Comparison of ENCODE assay signal across 10 cellular contexts in genomic region chr12:130633771-130634170, GRCh38.
A peak's percentile ranks its signal among the peaks of the same experiment; 100 is the strongest.
DNase-seq lines count a peak whose midpoint lies in the region; ATAC-seq and TF ChIP-seq lines count a peak whose summit lies in the region.
"Had no signal": no experiment of that assay in that cellular context is flagged by ENCODE, and none has a peak within 500 bp of the region (broad histone marks: within the 10 kb centered on the region; RNA-seq: fewer than 3 reads in every experiment).

No MANE protein-coding gene starts in this region.

- TF ChIP-seq CTCF in prostate gland (IDR thresholded peaks at IDR 0.05) (no peak), tibial nerve (IDR thresholded peaks at IDR 0.05) (no peak)

- no peak for TF ChIP-seq EP300 in tibial nerve (IDR thresholded peaks at IDR 0.05)

- ATAC-seq in esophagus mucosa (peak; percentile 82), GM21381 (IDR thresholded peaks at IDR 0.05; ENCODE audit: unreplicated experiment) (no peak)
- ATAC-seq: natural killer cell had no signal

- 16% methylated on average over 16 of the region's 17 CpGs for WGBS in prostate gland
- WGBS in tibial nerve, 2 donors: 6 to 7% methylated on average over 17 of the region's 17 CpGs

- intact Hi-C loops in prostate gland (cut with DNase I): no loop called here

- H3K4me1 ChIP-seq in prostate gland (replicated peaks) (no peaks in the 10 kb centered on the region), tibial nerve (no peaks in the 10 kb centered on the region)

- DNase-seq in HK-2 (ENCODE audit: unreplicated experiment) (peak; percentile 5), NCI-H524 (lab: John Stamatoyannopoulos, UW) (peak; percentile 88 to 91), prostate gland (ENCODE audit: low spot score) (peak; percentile 77), NCI-H1048 (lab: John Stamatoyannopoulos, UW) (no peak), CD1c-positive myeloid dendritic cell (ENCODE audit: extremely low spot score) (no peak), tibial nerve (ENCODE audit: low spot score in 2 of 2) (no peak)
- DNase-seq: natural killer cell, SIG-M5 had no signal

- H3K4me3 ChIP-seq in prostate gland (no peak overlapping the region), tibial nerve (no peak overlapping the region)

- H3K36me3 ChIP-seq in prostate gland (no peaks in the 10 kb centered on the region), tibial nerve (no peaks in the 10 kb centered on the region)

- peak; percentile 17 for TF ChIP-seq POLR2A in prostate gland (IDR thresholded peaks at IDR 0.05)
- TF ChIP-seq POLR2A in tibial nerve (IDR thresholded peaks at IDR 0.05): no peak

- H3K27me3 ChIP-seq in prostate gland (replicated peaks; ENCODE audit: insufficient read depth) (no peaks in the 10 kb centered on the region), tibial nerve (no peaks in the 10 kb centered on the region)

- H3K27ac ChIP-seq in prostate gland (no peak overlapping the region), tibial nerve (no peak overlapping the region)

- H3K9me3 ChIP-seq in prostate gland (no peaks in the 10 kb centered on the region), tibial nerve (no peaks in the 10 kb centered on the region)

Comparison
In these comparisons a context has a peak if more than half of its experiments do, and no peak if none do; other contexts are left out.
1. DNase-seq: peak in HK-2 (single experiment), NCI-H524 (2 of 2) and prostate gland (single experiment); none in NCI-H1048 (single experiment), CD1c-positive myeloid dendritic cell (single experiment) and tibial nerve (0 of 2).